Comparison of ENCODE assay signal across 1 cellular context in the genomic region with DNA sequence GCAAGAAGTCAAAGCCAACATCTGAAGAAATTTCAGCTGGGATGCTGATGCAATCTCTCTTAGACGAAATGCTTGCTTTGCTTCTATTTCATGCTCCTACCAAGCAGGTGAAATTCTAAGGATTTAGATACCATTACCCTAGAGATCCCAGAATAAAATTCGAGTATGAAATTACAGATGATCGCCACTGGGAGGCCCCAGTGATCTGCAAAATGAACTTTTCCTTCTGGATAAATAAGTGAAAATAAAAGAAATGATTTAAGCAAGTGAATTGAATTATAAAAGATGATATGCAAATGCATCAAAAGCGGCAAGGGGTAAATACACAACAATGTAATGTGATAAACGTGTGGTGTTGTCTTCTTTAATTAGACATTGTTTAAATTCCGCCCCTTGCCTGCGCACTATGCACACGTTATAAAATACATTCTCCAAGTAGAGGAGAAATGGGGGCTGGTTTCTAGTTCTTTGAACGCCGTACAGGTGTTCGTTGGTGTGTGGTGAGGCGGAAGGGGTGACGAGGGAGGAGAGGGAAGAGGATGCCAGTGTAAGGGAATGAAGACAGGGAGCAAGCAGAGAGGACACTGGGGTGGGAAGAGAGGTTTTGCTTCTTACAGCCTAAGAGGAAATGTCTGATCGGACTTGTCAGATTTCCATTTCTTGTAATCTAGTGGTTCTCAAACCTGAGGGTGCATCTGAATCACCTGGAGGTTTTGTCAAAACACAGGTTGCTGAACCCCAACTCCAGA.
TF ChIP-seq lines count a peak whose summit lies in the region.

No MANE protein-coding gene starts in this region.

TF ChIP-seq in H1, 55 proteins besides CTCF, POLR2A, EP300 and RAD21 (continued from another document):
- TF ChIP-seq, protein P1, sequence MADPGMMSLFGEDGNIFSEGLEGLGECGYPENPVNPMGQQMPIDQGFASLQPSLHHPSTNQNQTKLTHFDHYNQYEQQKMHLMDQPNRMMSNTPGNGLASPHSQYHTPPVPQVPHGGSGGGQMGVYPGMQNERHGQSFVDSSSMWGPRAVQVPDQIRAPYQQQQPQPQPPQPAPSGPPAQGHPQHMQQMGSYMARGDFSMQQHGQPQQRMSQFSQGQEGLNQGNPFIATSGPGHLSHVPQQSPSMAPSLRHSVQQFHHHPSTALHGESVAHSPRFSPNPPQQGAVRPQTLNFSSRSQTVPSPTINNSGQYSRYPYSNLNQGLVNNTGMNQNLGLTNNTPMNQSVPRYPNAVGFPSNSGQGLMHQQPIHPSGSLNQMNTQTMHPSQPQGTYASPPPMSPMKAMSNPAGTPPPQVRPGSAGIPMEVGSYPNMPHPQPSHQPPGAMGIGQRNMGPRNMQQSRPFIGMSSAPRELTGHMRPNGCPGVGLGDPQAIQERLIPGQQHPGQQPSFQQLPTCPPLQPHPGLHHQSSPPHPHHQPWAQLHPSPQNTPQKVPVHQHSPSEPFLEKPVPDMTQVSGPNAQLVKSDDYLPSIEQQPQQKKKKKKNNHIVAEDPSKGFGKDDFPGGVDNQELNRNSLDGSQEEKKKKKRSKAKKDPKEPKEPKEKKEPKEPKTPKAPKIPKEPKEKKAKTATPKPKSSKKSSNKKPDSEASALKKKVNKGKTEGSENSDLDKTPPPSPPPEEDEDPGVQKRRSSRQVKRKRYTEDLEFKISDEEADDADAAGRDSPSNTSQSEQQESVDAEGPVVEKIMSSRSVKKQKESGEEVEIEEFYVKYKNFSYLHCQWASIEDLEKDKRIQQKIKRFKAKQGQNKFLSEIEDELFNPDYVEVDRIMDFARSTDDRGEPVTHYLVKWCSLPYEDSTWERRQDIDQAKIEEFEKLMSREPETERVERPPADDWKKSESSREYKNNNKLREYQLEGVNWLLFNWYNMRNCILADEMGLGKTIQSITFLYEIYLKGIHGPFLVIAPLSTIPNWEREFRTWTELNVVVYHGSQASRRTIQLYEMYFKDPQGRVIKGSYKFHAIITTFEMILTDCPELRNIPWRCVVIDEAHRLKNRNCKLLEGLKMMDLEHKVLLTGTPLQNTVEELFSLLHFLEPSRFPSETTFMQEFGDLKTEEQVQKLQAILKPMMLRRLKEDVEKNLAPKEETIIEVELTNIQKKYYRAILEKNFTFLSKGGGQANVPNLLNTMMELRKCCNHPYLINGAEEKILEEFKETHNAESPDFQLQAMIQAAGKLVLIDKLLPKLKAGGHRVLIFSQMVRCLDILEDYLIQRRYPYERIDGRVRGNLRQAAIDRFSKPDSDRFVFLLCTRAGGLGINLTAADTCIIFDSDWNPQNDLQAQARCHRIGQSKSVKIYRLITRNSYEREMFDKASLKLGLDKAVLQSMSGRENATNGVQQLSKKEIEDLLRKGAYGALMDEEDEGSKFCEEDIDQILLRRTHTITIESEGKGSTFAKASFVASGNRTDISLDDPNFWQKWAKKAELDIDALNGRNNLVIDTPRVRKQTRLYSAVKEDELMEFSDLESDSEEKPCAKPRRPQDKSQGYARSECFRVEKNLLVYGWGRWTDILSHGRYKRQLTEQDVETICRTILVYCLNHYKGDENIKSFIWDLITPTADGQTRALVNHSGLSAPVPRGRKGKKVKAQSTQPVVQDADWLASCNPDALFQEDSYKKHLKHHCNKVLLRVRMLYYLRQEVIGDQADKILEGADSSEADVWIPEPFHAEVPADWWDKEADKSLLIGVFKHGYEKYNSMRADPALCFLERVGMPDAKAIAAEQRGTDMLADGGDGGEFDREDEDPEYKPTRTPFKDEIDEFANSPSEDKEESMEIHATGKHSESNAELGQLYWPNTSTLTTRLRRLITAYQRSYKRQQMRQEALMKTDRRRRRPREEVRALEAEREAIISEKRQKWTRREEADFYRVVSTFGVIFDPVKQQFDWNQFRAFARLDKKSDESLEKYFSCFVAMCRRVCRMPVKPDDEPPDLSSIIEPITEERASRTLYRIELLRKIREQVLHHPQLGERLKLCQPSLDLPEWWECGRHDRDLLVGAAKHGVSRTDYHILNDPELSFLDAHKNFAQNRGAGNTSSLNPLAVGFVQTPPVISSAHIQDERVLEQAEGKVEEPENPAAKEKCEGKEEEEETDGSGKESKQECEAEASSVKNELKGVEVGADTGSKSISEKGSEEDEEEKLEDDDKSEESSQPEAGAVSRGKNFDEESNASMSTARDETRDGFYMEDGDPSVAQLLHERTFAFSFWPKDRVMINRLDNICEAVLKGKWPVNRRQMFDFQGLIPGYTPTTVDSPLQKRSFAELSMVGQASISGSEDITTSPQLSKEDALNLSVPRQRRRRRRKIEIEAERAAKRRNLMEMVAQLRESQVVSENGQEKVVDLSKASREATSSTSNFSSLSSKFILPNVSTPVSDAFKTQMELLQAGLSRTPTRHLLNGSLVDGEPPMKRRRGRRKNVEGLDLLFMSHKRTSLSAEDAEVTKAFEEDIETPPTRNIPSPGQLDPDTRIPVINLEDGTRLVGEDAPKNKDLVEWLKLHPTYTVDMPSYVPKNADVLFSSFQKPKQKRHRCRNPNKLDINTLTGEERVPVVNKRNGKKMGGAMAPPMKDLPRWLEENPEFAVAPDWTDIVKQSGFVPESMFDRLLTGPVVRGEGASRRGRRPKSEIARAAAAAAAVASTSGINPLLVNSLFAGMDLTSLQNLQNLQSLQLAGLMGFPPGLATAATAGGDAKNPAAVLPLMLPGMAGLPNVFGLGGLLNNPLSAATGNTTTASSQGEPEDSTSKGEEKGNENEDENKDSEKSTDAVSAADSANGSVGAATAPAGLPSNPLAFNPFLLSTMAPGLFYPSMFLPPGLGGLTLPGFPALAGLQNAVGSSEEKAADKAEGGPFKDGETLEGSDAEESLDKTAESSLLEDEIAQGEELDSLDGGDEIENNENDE (IDR thresholded peaks at IDR 0.05; ENCODE audit: insufficient replicate concordance, low read length), result no peak
- TF ChIP-seq POLR2AphosphoS5 (IDR thresholded peaks at IDR 0.05; ENCODE audit: low read depth, low read length) (no peak), SP4 (IDR thresholded peaks at IDR 0.05; ENCODE audit: low read length) (no peak), BCL11A (IDR thresholded peaks at IDR 0.05; ENCODE audit: low read depth in 2 of 2, low read length in 2 of 2) (no peak), CBX8 (IDR thresholded peaks at IDR 0.05; ENCODE audit: borderline replicate concordance, low read depth, low read length) (no peak), HDAC6 (IDR thresholded peaks at IDR 0.05; ENCODE audit: low read depth, low read length) (no peak), SUZ12 (IDR thresholded peaks at IDR 0.05; ENCODE audit: low read length) (no peak), NRF1 (IDR thresholded peaks at IDR 0.05; ENCODE audit: low read depth, low read length) (no peak), SP2 (IDR thresholded peaks at IDR 0.05; ENCODE audit: low read length) (no peak), BRCA1 (IDR thresholded peaks at IDR 0.05; ENCODE audit: low read depth, low read length) (no peak), EGR1 (IDR thresholded peaks at IDR 0.05; ENCODE audit: borderline replicate concordance, low read depth, low read length) (no peak), MAFK (IDR thresholded peaks at IDR 0.05; ENCODE audit: low read depth, low read length) (no peak)
- TF ChIP-seq, protein P2, sequence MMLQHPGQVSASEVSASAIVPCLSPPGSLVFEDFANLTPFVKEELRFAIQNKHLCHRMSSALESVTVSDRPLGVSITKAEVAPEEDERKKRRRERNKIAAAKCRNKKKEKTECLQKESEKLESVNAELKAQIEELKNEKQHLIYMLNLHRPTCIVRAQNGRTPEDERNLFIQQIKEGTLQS (IDR thresholded peaks at IDR 0.05; ENCODE audit: insufficient read depth, low read depth, low read length), result no peak
